Comparison of ENCODE assay signal across 16 cellular contexts in the genomic region with DNA sequence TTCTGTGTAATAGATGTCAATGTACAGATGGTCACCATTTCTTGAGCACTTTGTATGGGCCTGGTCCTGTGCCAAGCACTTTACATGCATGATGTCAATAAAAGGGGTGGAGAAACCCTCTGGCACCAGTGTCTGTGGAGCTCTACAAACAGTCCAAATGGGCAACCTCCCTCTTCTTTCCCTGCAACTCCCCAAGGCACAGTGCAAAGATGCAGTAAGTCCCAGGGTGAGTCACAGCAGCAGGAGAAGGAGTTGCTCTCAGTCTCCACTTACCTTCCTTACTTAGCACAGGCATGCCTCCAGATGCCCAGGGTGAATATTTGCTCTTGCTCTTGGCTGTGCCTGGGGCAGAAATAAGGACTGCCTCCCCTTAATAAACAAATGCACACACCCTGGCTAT. TPM values are rescaled to one million over a fixed set of nuclear protein-coding genes. Genes with fewer than 3 reads are reported as not detected.
DNase-seq lines count a peak whose midpoint lies in the region; ATAC-seq and TF ChIP-seq lines count a peak whose summit lies in the region.
"Had no signal": no experiment of that assay in that cellular context is flagged by ENCODE, and none has a peak within 500 bp of the region (broad histone marks: within the 10 kb centered on the region; RNA-seq: fewer than 3 reads in every experiment).

No MANE protein-coding gene starts in this region.

- no peaks in the 10 kb centered on the region for H3K9me3 ChIP-seq in A673 (ENCODE audit: low read depth, low read length, poor library complexity, severe bottlenecking)
- H3K9me3 ChIP-seq: SJSA1 had no signal

- no peak overlapping the region for H3K4me3 Mint-ChIP-seq in HFFc6

- CTCF ChIA-PET in A673 (lab: Charles Lee): no interaction called here

- H3K27ac ChIP-seq in A673 (ENCODE audit: low read depth, low read length, poor library complexity, severe bottlenecking) (no peak overlapping the region), foreskin keratinocyte (no peak overlapping the region)
- H3K27ac ChIP-seq: parathyroid adenoma, SJSA1, VCaP had no signal

- intact Hi-C loops in A673 (cut with micrococcal nuclease; ENCODE audit: unreplicated experiment): no loop called here

- H3K36me3 ChIP-seq in A673 (ENCODE audit: insufficient read depth, low read length, poor library complexity, severe bottlenecking): peaks cover 31% of the 10 kb centered on the region

- H3K4me3 ChIP-seq in A673 (ENCODE audit: low read depth, low read length, poor library complexity, severe bottlenecking): no peak overlapping the region
- H3K4me3 ChIP-seq: SJSA1 had no signal

- no peaks in the 10 kb centered on the region for H3K9me3 Mint-ChIP-seq in HFFc6

- in situ Hi-C loops in SK-MEL-5 (cut with HindIII; ENCODE audit: low pct_unique_long_range_greater_than_20kb, low sequenced_read_pairs): no loop called here

- peaks cover 65% of the 10 kb centered on the region for H3K4me1 ChIP-seq in A673 (ENCODE audit: insufficient read depth, low read length, poor library complexity, severe bottlenecking)
- peaks cover 35% of the 10 kb centered on the region for H3K4me1 ChIP-seq in foreskin keratinocyte

- DNase-seq in A673 (ENCODE audit: low spot score) (peak; percentile 70), HFFc6 (peak; percentile 32), SK-MEL-5 (ENCODE audit: low read depth, low spot score) (peak; percentile 20), foreskin keratinocyte (peak; percentile 41 to 72), AML-193 (lab: John Stamatoyannopoulos, UW) (no peak), SK-N-DZ (ENCODE audit: low spot score) (no peak)
- no peak for DNase-seq in central memory CD4-positive, alpha-beta T cell
- DNase-seq: activated naive CD4-positive, alpha-beta T cell treated with anti-CD3 and anti-CD28 coated beads, Interleukin-2, amount 50 U/mL, for 16 hours; cerebellar nuclear complex; midbrain; NCI-H1436 had no signal

- ATAC-seq in foreskin keratinocyte: peak; percentile 62
- ATAC-seq in GM21576 (IDR thresholded peaks at IDR 0.05; ENCODE audit: unreplicated experiment): no peak
- ATAC-seq: HepG2 had no signal

- no peaks in the 10 kb centered on the region for H3K27me3 ChIP-seq in A673 (replicated peaks; ENCODE audit: insufficient read depth, low read depth, low read length, poor library complexity)
- H3K27me3 ChIP-seq in foreskin keratinocyte: no peaks in the 10 kb centered on the region
- H3K27me3 ChIP-seq: SJSA1 had no signal

- TF ChIP-seq CTCF in A673 (conservative IDR thresholded peaks at IDR 0.05; ENCODE audit: low read depth, low read length) (no peak), HFFc6 (IDR thresholded peaks at IDR 0.05) (no peak), foreskin keratinocyte (conservative IDR thresholded peaks at IDR 0.05) (no peak)

- BruUV-seq in A673 (replicated peaks; lab: Mats Ljungman, UMichigan): no TSS peak

- no peak overlapping the region for H3K27ac Mint-ChIP-seq in HFFc6

- H3K36me3 Mint-ChIP-seq in HFFc6 (ENCODE audit: low read depth): no peaks in the 10 kb centered on the region

- POLR2A ChIA-PET in A673 (lab: Charles Lee; ENCODE audit: low non-redundant PET): no interaction called here

- H3K27me3 Mint-ChIP-seq in HFFc6 (ENCODE audit: insufficient read depth): peaks cover 1% of the 10 kb centered on the region; the same call in 1 of the 2 replicates

- peaks cover 52% of the 10 kb centered on the region for H3K4me1 Mint-ChIP-seq in HFFc6 (ENCODE audit: low read depth)

RNA-seq across cellular contexts. Expression of a gene that starts 4.3 kb away (rescaled TPM):
- total RNA-seq in A673 (2021): 139 and 166 TPM in 2 replicates
- 10 to 100 TPM in 1 of 6 experiments, 1 to 10 TPM in 5; 1.0 to 17.3 (median 2.3) TPM for total RNA-seq in HFFc6 (2021; fragmentation: NEBNext Ultra II Directional; extraction: Animal tissue kit (Norgen Biotek cat#: 25700))
- 3.2 and 4.9 TPM in 2 replicates for total RNA-seq in SK-MEL-5 (2014; rRNA removed; shearing (Covaris generic))
- 5.8 and 7.1 TPM in 2 replicates for polyA plus RNA-seq in SK-MEL-5 (2015; cell fraction: cytosol; rRNA removed)
- 0.50 and 2.2 TPM in 2 replicates for polyA plus RNA-seq in SK-MEL-5 (2015; cell fraction: nucleus; rRNA removed)
- total RNA-seq in foreskin keratinocyte: 182 and 231 TPM in 2 replicates
- 346 and 453 TPM in 2 replicates for polyA plus RNA-seq in foreskin keratinocyte
- 33.1 and 48.9 TPM in 2 replicates for polyA plus RNA-seq in SK-N-DZ (2014; cell fraction: cytosol; rRNA removed)
- 24.9 and 28.5 TPM in 2 replicates for polyA plus RNA-seq in SK-N-DZ (2014; cell fraction: nucleus; rRNA removed)
- total RNA-seq: HepG2 had no signal
- polyA plus RNA-seq: HepG2 had no signal

Comparison
In these comparisons a context has a peak if more than half of its experiments do, and no peak if none do; other contexts are left out.
1. DNase-seq: peak in A673 (single experiment), HFFc6 (single experiment), SK-MEL-5 (single experiment) and foreskin keratinocyte (2 of 2); none in AML-193 (0 of 2), SK-N-DZ (single experiment) and central memory CD4-positive, alpha-beta T cell (single experiment).